In genomic region chr10:78749898-78750297, GRCh38 we compare ENCODE assay signal across 20 cellular contexts.
"Had no signal": no experiment of that assay in that cellular context is flagged by ENCODE, and none has a peak within 500 bp of the region (broad histone marks: within the 10 kb centered on the region; RNA-seq: fewer than 3 reads in every experiment).

No MANE protein-coding gene starts in this region.

- ATAC-seq: activated CD4-positive, CD25-positive, alpha-beta regulatory T cell treated with anti-CD3 and anti-CD28 coated beads, Interleukin-2, amount 50 U/mL, for 24 hours; naive thymus-derived CD8-positive, alpha-beta T cell had no signal

- H3K27ac ChIP-seq: left ventricle myocardium inferior, neutrophil, skin epidermis had no signal

- H3K4me3 Mint-ChIP-seq: activated naive CD4-positive, alpha-beta T cell treated with anti-CD3 and anti-CD28 coated beads, Interleukin-2, amount 50 U/mL, for 24 hours; dendritic cell treated with granulocyte-macrophage colony-stimulating factor and Interleukin-4, amounts not matched to agents 40 ng/mL and 50 ng/mL, for 4 days; memory B cell; naive thymus-derived CD8-positive, alpha-beta T cell; type B pancreatic cell had no signal

- H3K27me3 Mint-ChIP-seq: type B pancreatic cell had no signal

- H3K9me3 Mint-ChIP-seq: activated naive CD4-positive, alpha-beta T cell treated with anti-CD3 and anti-CD28 coated beads, Interleukin-2, amount 50 U/mL, for 24 hours; memory B cell had no signal

- H3K36me3 ChIP-seq: left ventricle myocardium inferior, neutrophil had no signal

- H3K4me3 ChIP-seq: left ventricle myocardium inferior, skin epidermis had no signal

- H3K27ac Mint-ChIP-seq: activated naive CD4-positive, alpha-beta T cell treated with anti-CD3 and anti-CD28 coated beads, Interleukin-2, amount 50 U/mL, for 24 hours; dendritic cell treated with granulocyte-macrophage colony-stimulating factor and Interleukin-4, amounts not matched to agents 40 ng/mL and 50 ng/mL, for 4 days; memory B cell; type B pancreatic cell had no signal

- DNase-seq: activated effector memory CD4-positive, alpha-beta T cell treated with anti-CD3 and anti-CD28 coated beads, Interleukin-2, amount 50 U/mL, for 16 hours; activated T-cell treated with anti-CD3 and anti-CD28 coated beads, Interleukin-2, amount 50 U/mL, for 1 hour; amygdala; effector memory CD4-positive, alpha-beta T cell; foreskin fibroblast; glutamatergic neuron; hypothalamus; kidney; left ventricle myocardium inferior; naive thymus-derived CD8-positive, alpha-beta T cell; stimulated activated CD4-positive, alpha-beta T cell treated with anti-CD3 and anti-CD28 coated beads, Interleukin-15, amount 100 ng/mL, for 24 hours; stimulated activated CD4-positive, alpha-beta T cell treated with anti-CD3 and anti-CD28 coated beads, Interleukin-4, amount 100 ng/mL, for 1 hour; stimulated activated naive CD4-positive, alpha-beta T cell had no signal

- H3K4me1 Mint-ChIP-seq: activated naive CD4-positive, alpha-beta T cell treated with anti-CD3 and anti-CD28 coated beads, Interleukin-2, amount 50 U/mL, for 24 hours; memory B cell had no signal

- H3K36me3 Mint-ChIP-seq: activated naive CD4-positive, alpha-beta T cell treated with anti-CD3 and anti-CD28 coated beads, Interleukin-2, amount 50 U/mL, for 24 hours; memory B cell; naive thymus-derived CD8-positive, alpha-beta T cell; type B pancreatic cell had no signal

- H3K9me3 ChIP-seq: left ventricle myocardium inferior, neutrophil had no signal
